In the genomic region with DNA sequence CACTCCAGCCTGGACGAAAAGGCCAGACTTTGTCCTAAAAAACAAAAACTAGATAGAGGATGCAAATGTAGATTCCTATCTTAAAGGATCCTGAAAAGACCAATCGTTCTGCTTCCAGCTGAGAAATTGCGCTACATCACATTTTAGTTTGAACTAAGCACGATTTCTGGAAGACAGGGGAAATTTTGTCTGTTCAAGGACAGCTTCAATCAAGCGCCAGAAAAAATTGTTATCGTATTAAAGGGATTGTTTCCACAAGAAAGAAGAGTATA, we compare ENCODE assay signal across 8 cellular contexts. TPM values are rescaled to one million over a fixed set of nuclear protein-coding genes. Genes with fewer than 3 reads are reported as not detected.
DNase-seq lines count a peak whose midpoint lies in the region; ATAC-seq and TF ChIP-seq lines count a peak whose summit lies in the region.

No MANE protein-coding gene starts in this region.

- CTCF ChIA-PET in BJ (lab: Yijun Ruan, JAX), result interaction anchor here (1.0 to 2.4 kb wide), 4 partner anchors 8 to 483 kb away, joined by 3 to 12 read pairs (median 6); no protein-coding TSS in a partner anchor

- POLR2A ChIA-PET in BJ (lab: Charles Lee), result no interaction called here

- no peaks in the 10 kb centered on the region for H3K9me3 ChIP-seq in MG63

- no peaks in the 10 kb centered on the region for H3K27me3 Mint-ChIP-seq in natural killer cell treated with Interleukin-12 subunit alpha and Interleukin-12 subunit beta and Interleukin-15 and Interleukin-18, amount 100 ng/mL, for 72 hours

- ATAC-seq in natural killer cell treated with Interleukin-12 subunit alpha and Interleukin-12 subunit beta and Interleukin-15 and Interleukin-18, amount 100 ng/mL, for 72 hours, result no peak
- no peak for ATAC-seq in activated CD4-positive, CD25-positive, alpha-beta regulatory T cell treated with anti-CD3 and anti-CD28 coated beads, Interleukin-2, amount 50 U/mL, for 24 hours
- ATAC-seq in HG03460 (IDR thresholded peaks at IDR 0.05; ENCODE audit: unreplicated experiment), result no peak

- DNase-seq in BJ (ENCODE audit: low read depth) (no peak), MG63 (no peak), dorsolateral prefrontal cortex (no peak), NCI-H226 (no peak), NCI-H524 (lab: John Stamatoyannopoulos, UW) (no peak)
- no peak for DNase-seq in natural killer cell treated with Interleukin-12 subunit alpha and Interleukin-12 subunit beta and Interleukin-15 and Interleukin-18, amount 100 ng/mL, for 72 hours (ENCODE audit: low spot score)

- H3K4me3 Mint-ChIP-seq in natural killer cell treated with Interleukin-12 subunit alpha and Interleukin-12 subunit beta and Interleukin-15 and Interleukin-18, amount 100 ng/mL, for 72 hours, result peak overlapping the region; percentile 94

- intact Hi-C loops in dorsolateral prefrontal cortex (cut with DNase I), result loop anchor here (1.0 kb wide), 1 partner anchor 31 kb away; the partner anchor contains the start of gene NUDT9 (in 2 of the 2)

- H3K9me3 Mint-ChIP-seq in natural killer cell treated with Interleukin-12 subunit alpha and Interleukin-12 subunit beta and Interleukin-15 and Interleukin-18, amount 100 ng/mL, for 72 hours, result no peaks in the 10 kb centered on the region

- H3K36me3 ChIP-seq in BJ (ENCODE audit: control insufficient read depth, insufficient read depth, low read length) (no peaks in the 10 kb centered on the region), MG63 (no peaks in the 10 kb centered on the region)

- no peaks in the 10 kb centered on the region for H3K27me3 ChIP-seq in BJ (ENCODE audit: control insufficient read depth, insufficient read depth, low read length)
- no peaks in the 10 kb centered on the region for H3K27me3 ChIP-seq in MG63
- H3K27me3 ChIP-seq in dorsolateral prefrontal cortex, result no peaks in the 10 kb centered on the region

- H3K4me1 Mint-ChIP-seq in natural killer cell treated with Interleukin-12 subunit alpha and Interleukin-12 subunit beta and Interleukin-15 and Interleukin-18, amount 100 ng/mL, for 72 hours (ENCODE audit: low read depth in 2 of 2), result peaks cover 33 to 34% of the 10 kb centered on the region in 2 donors

- H3K36me3 Mint-ChIP-seq in natural killer cell treated with Interleukin-12 subunit alpha and Interleukin-12 subunit beta and Interleukin-15 and Interleukin-18, amount 100 ng/mL, for 72 hours, result no peaks in the 10 kb centered on the region

- H3K27ac ChIP-seq in dorsolateral prefrontal cortex, result peak overlapping the region; percentile 48 to 96 (median 89)

- TF ChIP-seq CTCF in BJ (IDR thresholded peaks at IDR 0.05; ENCODE audit: insufficient read depth, low read depth, low read length) (no peak), dorsolateral prefrontal cortex (IDR thresholded peaks at IDR 0.05 in 54 of 56, conservative IDR thresholded peaks at IDR 0.05 in 2 of 56; ENCODE audit: low read depth in 1 of 56, partially characterized antibody in 56 of 56) (no peak)

- H3K27ac Mint-ChIP-seq in natural killer cell treated with Interleukin-12 subunit alpha and Interleukin-12 subunit beta and Interleukin-15 and Interleukin-18, amount 100 ng/mL, for 72 hours, result peak overlapping the region; percentile 87 to 94

- H3K4me3 ChIP-seq in BJ (ENCODE audit: low read depth, low read length) (peak overlapping the region; percentile 43), MG63 (peak overlapping the region; percentile 57), dorsolateral prefrontal cortex (peak overlapping the region; percentile 45 to 91 (median 72))

RNA-seq across cellular contexts. Expression of gene HSD17B11, which starts 0.7 kb away (rescaled TPM):
- polyA plus RNA-seq in BJ (2011; rRNA removed), result 11.2 and 30.8 TPM in 2 replicates
- 6.8 and 6.9 TPM in 2 replicates for polyA minus RNA-seq in BJ (2011; rRNA and poly(A)+ RNA removed)
- 6.6 and 15.5 TPM in 2 replicates for total RNA-seq in MG63 (2014; rRNA removed; shearing (Covaris generic); ENCODE audit: low replicate concordance)
- total RNA-seq in dorsolateral prefrontal cortex, result 10 to 100 TPM; 16.0 to 50.7 (median 26.3) TPM
- total RNA-seq in natural killer cell treated with Interleukin-12 subunit alpha and Interleukin-12 subunit beta and Interleukin-15 and Interleukin-18, amount 100 ng/mL, for 72 hours, result 10 to 100 TPM; 11.2 to 18.3 TPM

RNA-seq across cellular contexts. Expression of gene NUDT9, which starts 30.7 kb away (rescaled TPM):
- 12.0 and 21.0 TPM in 2 replicates for polyA plus RNA-seq in BJ (2011; rRNA removed)
- 5.3 and 6.2 TPM in 2 replicates for polyA minus RNA-seq in BJ (2011; rRNA and poly(A)+ RNA removed)
- total RNA-seq in MG63 (2014; rRNA removed; shearing (Covaris generic); ENCODE audit: low replicate concordance), result 8.4 and 9.9 TPM in 2 replicates
- total RNA-seq in dorsolateral prefrontal cortex, result 10 to 100 TPM; 21.4 to 53.9 (median 34.4) TPM
- 10 to 100 TPM; 14.6 to 18.2 TPM for total RNA-seq in natural killer cell treated with Interleukin-12 subunit alpha and Interleukin-12 subunit beta and Interleukin-15 and Interleukin-18, amount 100 ng/mL, for 72 hours
